In genomic region chr2:159890945-159891588, GRCh38 we compare ENCODE assay signal across 11 cellular contexts. TPM values are rescaled to one million over a fixed set of nuclear protein-coding genes. Genes with fewer than 3 reads are reported as not detected.
A peak's percentile ranks its signal among the peaks of the same experiment; 100 is the strongest.
DNase-seq lines count a peak whose midpoint lies in the region; ATAC-seq and TF ChIP-seq lines count a peak whose summit lies in the region.
"Had no signal": no experiment of that assay in that cellular context is flagged by ENCODE, and none has a peak within 500 bp of the region (broad histone marks: within the 10 kb centered on the region; RNA-seq: fewer than 3 reads in every experiment).

No MANE protein-coding gene starts in this region.

- no peaks in the 10 kb centered on the region for H3K27me3 Mint-ChIP-seq in activated naive CD8-positive, alpha-beta T cell
- no peaks in the 10 kb centered on the region for H3K27me3 Mint-ChIP-seq in activated naive CD8-positive, alpha-beta T cell treated with anti-CD3 and anti-CD28 coated beads for 36 hours

- H3K4me1 ChIP-seq in MM.1S (ENCODE audit: low read length): peaks cover 48% of the 10 kb centered on the region
- no peaks in the 10 kb centered on the region for H3K4me1 ChIP-seq in upper lobe of right lung

- H3K4me2 ChIP-seq in MM.1S (ENCODE audit: low read depth, low read length): peak overlapping the region; percentile 30

- H3K9me3 ChIP-seq in MM.1S (replicated peaks; ENCODE audit: insufficient read depth, low read length) (no peaks in the 10 kb centered on the region), upper lobe of right lung (no peaks in the 10 kb centered on the region)
- H3K9me3 ChIP-seq: stomach had no signal

- H3K9me3 Mint-ChIP-seq in activated naive CD8-positive, alpha-beta T cell (ENCODE audit: low read depth): no peaks in the 10 kb centered on the region
- no peaks in the 10 kb centered on the region for H3K9me3 Mint-ChIP-seq in activated naive CD8-positive, alpha-beta T cell treated with anti-CD3 and anti-CD28 coated beads for 36 hours

- peaks cover 26% of the 10 kb centered on the region for H3K36me3 Mint-ChIP-seq in activated naive CD8-positive, alpha-beta T cell
- peaks cover 23% of the 10 kb centered on the region for H3K36me3 Mint-ChIP-seq in activated naive CD8-positive, alpha-beta T cell treated with anti-CD3 and anti-CD28 coated beads for 36 hours

- H3K27ac ChIP-seq in MM.1S (ENCODE audit: low read length): peak overlapping the region; percentile 93
- no peak overlapping the region for H3K27ac ChIP-seq in upper lobe of right lung
- H3K27ac ChIP-seq: stomach had no signal

- H3K4me1 Mint-ChIP-seq in activated naive CD8-positive, alpha-beta T cell (ENCODE audit: low read depth): peaks cover 32% of the 10 kb centered on the region
- peaks cover 46% of the 10 kb centered on the region for H3K4me1 Mint-ChIP-seq in activated naive CD8-positive, alpha-beta T cell treated with anti-CD3 and anti-CD28 coated beads for 36 hours

- TF ChIP-seq CTCF in MM.1S (IDR thresholded peaks at IDR 0.05; ENCODE audit: low read length) (no peak), upper lobe of right lung (IDR thresholded peaks at IDR 0.05) (no peak)

- DNase-seq in activated naive CD8-positive, alpha-beta T cell treated with anti-CD3 and anti-CD28 coated beads for 36 hours: no peak
- DNase-seq in MM.1S (peak; percentile 91), upper lobe of right lung (no peak), iPS-NIHi7 (ENCODE audit: extremely low spot score) (no peak), NCI-H748 (lab: John Stamatoyannopoulos, UW; ENCODE audit: unreplicated experiment) (no peak), SIG-M5 (lab: John Stamatoyannopoulos, UW) (no peak)
- DNase-seq: NCI-H345, small intestine, stomach had no signal

- H3K36me3 ChIP-seq in MM.1S (replicated peaks; ENCODE audit: insufficient read depth, low read length) (peaks cover 1% of the 10 kb centered on the region), upper lobe of right lung (peaks cover 4% of the 10 kb centered on the region)

- no peak overlapping the region for H2AFZ ChIP-seq in MM.1S (ENCODE audit: low read length)

- H4K20me1 ChIP-seq in MM.1S (ENCODE audit: insufficient read depth, low read length): no peaks in the 10 kb centered on the region

- H3K27ac Mint-ChIP-seq in activated naive CD8-positive, alpha-beta T cell: peak overlapping the region; percentile 47
- H3K27ac Mint-ChIP-seq in activated naive CD8-positive, alpha-beta T cell treated with anti-CD3 and anti-CD28 coated beads for 36 hours: no peak overlapping the region

- H3F3A ChIP-seq in MM.1S (ENCODE audit: insufficient read depth, low read length): peaks cover 19% of the 10 kb centered on the region

- H3K79me2 ChIP-seq in MM.1S (ENCODE audit: low read length): no peaks in the 10 kb centered on the region

- intact Hi-C loops in upper lobe of right lung (cut with DNase I): no loop called here

- H3K27me3 ChIP-seq in MM.1S (replicated peaks; ENCODE audit: insufficient read depth, low read length) (no peaks in the 10 kb centered on the region), upper lobe of right lung (no peaks in the 10 kb centered on the region)
- H3K27me3 ChIP-seq: stomach had no signal

- no peak overlapping the region for H3K4me3 Mint-ChIP-seq in activated naive CD8-positive, alpha-beta T cell
- H3K4me3 Mint-ChIP-seq in activated naive CD8-positive, alpha-beta T cell treated with anti-CD3 and anti-CD28 coated beads for 36 hours: no peak overlapping the region

- H3K9ac ChIP-seq in MM.1S (ENCODE audit: low read length): peak overlapping the region; percentile 37

- peak; percentile 32 for ATAC-seq in HG02840 (IDR thresholded peaks at IDR 0.05; ENCODE audit: low FRiP score, unreplicated experiment)
- peak; percentile 42 for ATAC-seq in upper lobe of right lung

- H3K4me3 ChIP-seq in MM.1S (ENCODE audit: low read length) (no peak overlapping the region), upper lobe of right lung (no peak overlapping the region)
- H3K4me3 ChIP-seq: stomach had no signal

- no peaks in the 10 kb centered on the region for H3K9me2 ChIP-seq in MM.1S (replicated peaks; ENCODE audit: insufficient read depth, low read length)

RNA-seq across cellular contexts. Expression of gene LY75, which starts 13.5 kb away (rescaled TPM):
- 10 to 100 TPM; 22.2 to 24.0 TPM for total RNA-seq in activated naive CD8-positive, alpha-beta T cell treated with anti-CD3 and anti-CD28 coated beads for 36 hours
- total RNA-seq in upper lobe of right lung: 9.4 TPM
